9 cellular contexts compared by ENCODE assay signal in genomic region chr5:2750758-2751464, GRCh38. TPM values are rescaled to one million over a fixed set of nuclear protein-coding genes. Genes with fewer than 3 reads are reported as not detected.
DNase-seq lines count a peak whose midpoint lies in the region; ATAC-seq and TF ChIP-seq lines count a peak whose summit lies in the region.
"Had no signal": no experiment of that assay in that cellular context is flagged by ENCODE, and none has a peak within 500 bp of the region (broad histone marks: within the 10 kb centered on the region; RNA-seq: fewer than 3 reads in every experiment).

No MANE protein-coding gene starts in this region.

- peak overlapping the region; percentile 99 for H3K4me2 ChIP-seq in trophoblast cell (ENCODE audit: low read length)

- H2BK120ac ChIP-seq in trophoblast cell (ENCODE audit: insufficient read depth, low read length, poor library complexity), result no peak overlapping the region

- H4K8ac ChIP-seq in trophoblast cell (ENCODE audit: low read depth, low read length), result peak overlapping the region; percentile 53

- peak; percentile 14 to 32 for DNase-seq in SJCRH30
- DNase-seq in foreskin keratinocyte, result no peak
- peak; percentile 55 to 71 for DNase-seq in trophoblast cell
- DNase-seq in Calu3, result no peak
- DNase-seq in naive thymus-derived CD8-positive, alpha-beta T cell, result no peak
- no peak for DNase-seq in activated CD4-positive, alpha-beta T cell treated with anti-CD3 and anti-CD28 coated beads, Interleukin-2, amount 50 U/mL, for 1 hour
- no peak for DNase-seq in NCI-H345 (lab: John Stamatoyannopoulos, UW)
- DNase-seq: activated CD4-positive, CD25-positive, alpha-beta regulatory T cell treated with anti-CD3 and anti-CD28 coated beads, Interleukin-2, amount 50 U/mL, for 72 hours had no signal

- H3K9ac ChIP-seq in ES-I3 (ENCODE audit: low read depth, low read length) (peak overlapping the region; percentile 84), trophoblast cell (ENCODE audit: low read length) (peak overlapping the region; percentile 80)

- H3K79me1 ChIP-seq in trophoblast cell (ENCODE audit: low read length), result peaks cover 25% of the 10 kb centered on the region

- H2BK5ac ChIP-seq in trophoblast cell (ENCODE audit: low read depth, low read length, poor library complexity), result peak overlapping the region; percentile 1

- H3K36me3 ChIP-seq in ES-I3 (ENCODE audit: insufficient read depth, low read length) (peaks cover 4% of the 10 kb centered on the region), SJCRH30 (peaks cover 8% of the 10 kb centered on the region; the same call in 1 of the 2 replicates), trophoblast cell (ENCODE audit: control insufficient read depth in 1 of 2, insufficient read depth in 2 of 2, low read length in 2 of 2) (peaks cover 21 to 24% of the 10 kb centered on the region in 2 experiments)

- POLR2A ChIA-PET in naive thymus-derived CD8-positive, alpha-beta T cell (lab: Charles Lee), result no interaction called here

- CTCF ChIA-PET in Calu3 (lab: Charles Lee), result no interaction called here

- peak overlapping the region; percentile 81 for H3K14ac ChIP-seq in trophoblast cell (ENCODE audit: low read length)

- H3K4me1 ChIP-seq in ES-I3 (ENCODE audit: insufficient read depth, low read length), result no peaks in the 10 kb centered on the region
- no peaks in the 10 kb centered on the region for H3K4me1 ChIP-seq in SJCRH30
- H3K4me1 ChIP-seq in foreskin keratinocyte, result peaks cover 12% of the 10 kb centered on the region
- peaks cover 30 to 31% of the 10 kb centered on the region in 2 experiments for H3K4me1 ChIP-seq in trophoblast cell (ENCODE audit: control insufficient read depth in 1 of 2, insufficient read depth in 2 of 2, low read length in 2 of 2)

- H2AFZ ChIP-seq in trophoblast cell (ENCODE audit: insufficient read depth, low read length, poor library complexity), result peak overlapping the region; percentile 79

- H3K4me3 Mint-ChIP-seq in Calu3 (ENCODE audit: low read depth, unreplicated experiment), result no peak overlapping the region
- H3K4me3 Mint-ChIP-seq in naive thymus-derived CD8-positive, alpha-beta T cell, result no peak overlapping the region

- WGBS in trophoblast cell (ENCODE audit: extremely low coverage, insufficient coverage, insufficient read length), result no CpG with 5 or more reads among the region's 110 CpGs

- H3K23ac ChIP-seq in trophoblast cell (ENCODE audit: low read length), result no peak overlapping the region

- peak overlapping the region; percentile 30 for H4K91ac ChIP-seq in trophoblast cell (ENCODE audit: low read depth, low read length)

- H3K18ac ChIP-seq in trophoblast cell (ENCODE audit: low read length), result peak overlapping the region; percentile 86

- no peak overlapping the region for H3K27ac Mint-ChIP-seq in Calu3 (ENCODE audit: unreplicated experiment)
- H3K27ac Mint-ChIP-seq in naive thymus-derived CD8-positive, alpha-beta T cell, result no peak overlapping the region

- H3K27me3 ChIP-seq in SJCRH30, result no peaks in the 10 kb centered on the region
- H3K27me3 ChIP-seq in foreskin keratinocyte, result peaks cover 10% of the 10 kb centered on the region
- peaks cover 2% of the 10 kb centered on the region for H3K27me3 ChIP-seq in trophoblast cell (ENCODE audit: insufficient read depth, low read length)

- BruUV-seq in Calu3 (replicated peaks; lab: Mats Ljungman, UMichigan), result no TSS peak

- H3K36me3 Mint-ChIP-seq in Calu3 (ENCODE audit: insufficient read depth, unreplicated experiment), result peaks cover under 1% of the 10 kb centered on the region
- H3K36me3 Mint-ChIP-seq in naive thymus-derived CD8-positive, alpha-beta T cell, result peaks cover 0 to 8% (median 0%) of the 10 kb centered on the region in 3 donors

- H3K4me3 ChIP-seq in SJCRH30, result peak overlapping the region; percentile 81
- peak overlapping the region; percentile 82 for H3K4me3 ChIP-seq in trophoblast cell (ENCODE audit: low read depth, low read length)

- H3K27ac ChIP-seq in SJCRH30 (0 out of 2 replicates have a peak overlapping the region, but pooled peaks have one; percentile 21), foreskin keratinocyte (peak overlapping the region; percentile 95), trophoblast cell (ENCODE audit: low read depth, low read length) (no peak overlapping the region)

- peak overlapping the region; percentile 22 for H4K12ac ChIP-seq in trophoblast cell (ENCODE audit: low read depth, low read length)

- H3K79me2 ChIP-seq in trophoblast cell (ENCODE audit: control insufficient read depth, insufficient read depth, low read length, poor library complexity), result peaks cover 15% of the 10 kb centered on the region

- no peaks in the 10 kb centered on the region for H3K4me1 Mint-ChIP-seq in Calu3 (ENCODE audit: low read depth, unreplicated experiment)
- H3K4me1 Mint-ChIP-seq in naive thymus-derived CD8-positive, alpha-beta T cell, result peaks cover 6 to 22% (median 14%) of the 10 kb centered on the region in 4 donors

- TF ChIP-seq CTCF in foreskin keratinocyte (conservative IDR thresholded peaks at IDR 0.05) (no peak), Calu3 (IDR thresholded peaks at IDR 0.05; ENCODE audit: unreplicated experiment) (no peak)

- no peak overlapping the region for H2BK12ac ChIP-seq in trophoblast cell (ENCODE audit: low read length)

- no peaks in the 10 kb centered on the region for H3K27me3 Mint-ChIP-seq in Calu3 (ENCODE audit: unreplicated experiment)
- H3K27me3 Mint-ChIP-seq in naive thymus-derived CD8-positive, alpha-beta T cell, result peaks cover 32 to 62% (median 45%) of the 10 kb centered on the region in 5 donors

- no peaks in the 10 kb centered on the region for H3K9me3 ChIP-seq in ES-I3 (ENCODE audit: control insufficient read depth, insufficient read depth, low read length)
- no peaks in the 10 kb centered on the region for H3K9me3 ChIP-seq in SJCRH30 (replicated peaks)
- peaks cover 11% of the 10 kb centered on the region for H3K9me3 ChIP-seq in trophoblast cell (ENCODE audit: insufficient read depth, low read depth, low read length)

- peak; percentile 38 for ATAC-seq in foreskin keratinocyte
- ATAC-seq in naive thymus-derived CD8-positive, alpha-beta T cell, result no peak

- intact Hi-C loops in Calu3 (cut with micrococcal nuclease; ENCODE audit: unreplicated experiment), result no loop called here

- no peak overlapping the region for H2AK5ac ChIP-seq in trophoblast cell (ENCODE audit: low read length)

- H3K4ac ChIP-seq in trophoblast cell (ENCODE audit: low read depth, low read length), result peak overlapping the region; percentile 83

- peaks cover 4% of the 10 kb centered on the region for H3K9me3 Mint-ChIP-seq in Calu3 (ENCODE audit: low read depth, unreplicated experiment)
- H3K9me3 Mint-ChIP-seq in naive thymus-derived CD8-positive, alpha-beta T cell, result peaks cover 0 to 13% (median 0%) of the 10 kb centered on the region in 9 donors

RNA-seq across cellular contexts. Expression of gene IRX2, which starts 0.6 kb away (rescaled TPM):
- total RNA-seq in SJCRH30 (2014; rRNA removed; shearing (Covaris generic)), result 6.1 and 6.4 TPM in 2 replicates
- total RNA-seq in foreskin keratinocyte (18.2 and 19.5 TPM in 2 replicates), Calu3 (2022) (not detected in 2 replicates)
- polyA plus RNA-seq in foreskin keratinocyte, result 10.9 and 12.7 TPM in 2 replicates
- 10.2 and 10.7 TPM in 2 replicates for polyA plus RNA-seq in trophoblast cell (2013)
- not detected for total RNA-seq in naive thymus-derived CD8-positive, alpha-beta T cell
- not detected for polyA plus RNA-seq in naive thymus-derived CD8-positive, alpha-beta T cell

Comparison
In these comparisons a context has a peak if more than half of its experiments do, and no peak if none do; other contexts are left out.
1. DNase-seq: peak in SJCRH30 (2 of 2) and trophoblast cell (2 of 2); none in foreskin keratinocyte (0 of 2), Calu3 (single experiment), naive thymus-derived CD8-positive, alpha-beta T cell (0 of 10), activated CD4-positive, alpha-beta T cell treated with anti-CD3 and anti-CD28 coated beads, Interleukin-2, amount 50 U/mL, for 1 hour (single experiment) and NCI-H345 (single experiment).